ENCODE assay signal across 8 cellular contexts in genomic region chr12:121917950-121918678, GRCh38. TPM values are rescaled to one million over a fixed set of nuclear protein-coding genes. Genes with fewer than 3 reads are reported as not detected.
DNase-seq lines count a peak whose midpoint lies in the region; ATAC-seq and TF ChIP-seq lines count a peak whose summit lies in the region.

TSS of gene CFAP251 (plus strand) at chr12:121918592. CDS start at chr12:121921306, 2,714 bp downstream.

- no TSS peak for BruUV-seq in PC-3 (replicated peaks; lab: Mats Ljungman, UMichigan)

- no peak for TF ChIP-seq POLR2A in suprapubic skin (IDR thresholded peaks at IDR 0.05)

- H3K4me2 ChIP-seq in PC-3 (ENCODE audit: low read length): no peak within 1 kb of the TSS
- H3K4me2 ChIP-seq in osteoblast (ENCODE audit: insufficient read depth, low read length): peak within 1 kb of the TSS; percentile 81

- H3K4me1 ChIP-seq in PC-3 (ENCODE audit: insufficient read depth, low read length): no peaks in the 10 kb centered on the region
- peaks cover 24% of the 10 kb centered on the region for H3K4me1 ChIP-seq in osteoblast (ENCODE audit: insufficient read depth, low read length)
- H3K4me1 ChIP-seq in suprapubic skin: peaks cover 11% of the 10 kb centered on the region

- no peaks in the 10 kb centered on the region for H4K20me1 ChIP-seq in PC-3 (ENCODE audit: low read length)
- no peaks in the 10 kb centered on the region for H4K20me1 ChIP-seq in osteoblast (ENCODE audit: insufficient read depth, low read length)

- no peak within 1 kb of the TSS for H3K27ac ChIP-seq in PC-3 (ENCODE audit: low read length)
- peak within 1 kb of the TSS; percentile 80 for H3K27ac ChIP-seq in osteoblast (ENCODE audit: low read depth, low read length)
- no peak within 1 kb of the TSS for H3K27ac ChIP-seq in suprapubic skin

- H3K36me3 ChIP-seq in PC-3 (ENCODE audit: low read depth, low read length) (peaks cover 34% of the 10 kb centered on the region), osteoblast (ENCODE audit: insufficient read depth, low read length) (peaks cover 33% of the 10 kb centered on the region), suprapubic skin (peaks cover 39% of the 10 kb centered on the region)

- no peaks in the 10 kb centered on the region for H3F3A ChIP-seq in PC-3 (ENCODE audit: low read length, unreplicated experiment)

- no peaks in the 10 kb centered on the region for H3K27me3 ChIP-seq in PC-3 (ENCODE audit: low read length)
- H3K27me3 ChIP-seq in osteoblast (ENCODE audit: insufficient read depth, low read length): no peaks in the 10 kb centered on the region
- H3K27me3 ChIP-seq in suprapubic skin: no peaks in the 10 kb centered on the region

- CTCF ChIA-PET in PC-3 (lab: Charles Lee): no interaction called here

- ATAC-seq in GM19397 (IDR thresholded peaks at IDR 0.05; ENCODE audit: unreplicated experiment) (peak; percentile 93), PC-3 (no peak)

- H3K79me2 ChIP-seq in PC-3 (ENCODE audit: low read length): no peaks in the 10 kb centered on the region
- H3K79me2 ChIP-seq in osteoblast (ENCODE audit: insufficient read depth, low read length): peaks cover 4% of the 10 kb centered on the region

- POLR2A ChIA-PET in PC-3 (lab: Charles Lee; ENCODE audit: unreplicated experiment): no interaction called here

- H3K9me3 ChIP-seq in PC-3 (ENCODE audit: low read length) (no peaks in the 10 kb centered on the region), osteoblast (ENCODE audit: low read depth, low read length) (no peaks in the 10 kb centered on the region), suprapubic skin (no peaks in the 10 kb centered on the region)

- TF ChIP-seq EP300 in suprapubic skin (IDR thresholded peaks at IDR 0.05): no peak

- H2AFZ ChIP-seq in PC-3 (ENCODE audit: low read length): no peak within 1 kb of the TSS
- peak within 1 kb of the TSS; percentile 72 for H2AFZ ChIP-seq in osteoblast (ENCODE audit: low read length)

- TF ChIP-seq CTCF in PC-3 (conservative IDR thresholded peaks at IDR 0.05; ENCODE audit: low read depth, low read length): no peak
- peak; percentile 63 for TF ChIP-seq CTCF in osteoblast (IDR thresholded peaks at IDR 0.05; ENCODE audit: extremely low read depth, low read depth, low read length)
- peak; percentile 72 to 92 for TF ChIP-seq CTCF in suprapubic skin (IDR thresholded peaks at IDR 0.05)

- no peak within 1 kb of the TSS for H3K4me3 ChIP-seq in PC-3 (ENCODE audit: low read length)
- H3K4me3 ChIP-seq in osteoblast (ENCODE audit: insufficient read depth, low read length): peak within 1 kb of the TSS; percentile 79
- H3K4me3 ChIP-seq in suprapubic skin: peak within 1 kb of the TSS; percentile 43

- intact Hi-C loops in PC-3 (cut with micrococcal nuclease): loop anchor here (2.0 kb wide), 1 partner anchor 105 kb away; no protein-coding TSS in a partner anchor

- DNase-seq in CD1c-positive myeloid dendritic cell (ENCODE audit: extremely low spot score): peak; percentile 98
- DNase-seq in HT-29 (ENCODE audit: low spot score): peak; percentile 97
- DNase-seq in PC-3: peak; percentile 30
- peak; percentile 96 for DNase-seq in activated gamma-delta T cell treated with anti-CD3 and anti-CD28 coated beads, Interleukin-2, amount 50 U/mL, for 16 hours (ENCODE audit: low read depth)
- no peak for DNase-seq in glomerular endothelial cell (ENCODE audit: extremely low read depth, low read depth, low spot score)
- DNase-seq in osteoblast (ENCODE audit: insufficient read length, low spot score, missing footprints): peak; percentile 95
- peak; percentile 98 for DNase-seq in suprapubic skin (ENCODE audit: low spot score in 2 of 2)

- H3K9me2 ChIP-seq in PC-3 (replicated peaks; ENCODE audit: low read length): no peaks in the 10 kb centered on the region

- 16% methylated on average over 27 of the region's 41 CpGs for WGBS in suprapubic skin

- no peak within 1 kb of the TSS for H3K9ac ChIP-seq in PC-3 (ENCODE audit: low read length)

RNA-seq across cellular contexts. Expression of gene CFAP251, which starts in this region (rescaled TPM):
- 0.92 and 1.2 TPM in 2 replicates for total RNA-seq in HT-29 (2014; rRNA removed; shearing (Covaris generic))
- total RNA-seq in PC-3 (2014; rRNA removed) (3.2 and 11.5 TPM in 2 replicates), glomerular endothelial cell (3.0 and 13.5 TPM in 2 replicates), osteoblast (4.3 and 7.4 TPM in 2 replicates), suprapubic skin (1 to 10 TPM; 2.3 to 4.4 (median 2.6) TPM)
